Comparison of ENCODE assay signal across 21 cellular contexts in genomic region chr3:170639003-170639402, GRCh38. TPM values are rescaled to one million over a fixed set of nuclear protein-coding genes. Genes with fewer than 3 reads are reported as not detected.
"Had no signal": no experiment of that assay in that cellular context is flagged by ENCODE, and none has a peak within 500 bp of the region (broad histone marks: within the 10 kb centered on the region; RNA-seq: fewer than 3 reads in every experiment).

No MANE protein-coding gene starts in this region.

- H3K4me1 ChIP-seq: foreskin keratinocyte, gastroesophageal sphincter, tibial nerve, upper lobe of left lung had no signal

- H3K4me3 ChIP-seq: gastroesophageal sphincter, heart left ventricle, hepatocyte, lung, pancreas, right lobe of liver, thoracic aorta, tibial nerve, upper lobe of left lung had no signal

- H3K36me3 ChIP-seq: gastroesophageal sphincter, heart left ventricle, pancreas, right lobe of liver, thoracic aorta, tibial nerve, upper lobe of left lung had no signal

- H3K4me2 ChIP-seq: hepatocyte had no signal

- H3K27ac ChIP-seq: foreskin keratinocyte, gastroesophageal sphincter, heart left ventricle, hepatocyte, pancreas, right lobe of liver, thoracic aorta, tibial nerve, upper lobe of left lung had no signal

- DNase-seq: cortex of kidney; effector CD4-positive, alpha-beta T cell; foreskin keratinocyte; heart left ventricle; kidney; natural killer cell; occipital lobe; pancreas; right lobe of liver; small intestine; stimulated activated CD4-positive, alpha-beta T cell treated with anti-CD3 and anti-CD28 coated beads, Interleukin-15, amount 100 ng/mL, for 24 hours; stimulated activated CD4-positive, alpha-beta T cell treated with anti-CD3 and anti-CD28 coated beads, Interleukin-2, amount 100 ng/mL, for 48 hours; stimulated activated naive B cell treated with anti-CD40 and anti-IgM and Interleukin-4, amounts not matched to agents 10 μg/mL and 1 μg/mL and 100 μg/mL, for 72 hours; upper lobe of left lung had no signal

- H2AFZ ChIP-seq: hepatocyte had no signal

- H3K79me2 ChIP-seq: hepatocyte had no signal

- H3K9me3 ChIP-seq: gastroesophageal sphincter, heart left ventricle, pancreas, right lobe of liver, thoracic aorta, tibial nerve, upper lobe of left lung had no signal

- H3K27me3 ChIP-seq: foreskin keratinocyte, gastroesophageal sphincter, heart left ventricle, hepatocyte, pancreas, right lobe of liver, tibial nerve, upper lobe of left lung had no signal

- ATAC-seq: esophagus mucosa; foreskin keratinocyte; gastroesophageal sphincter; heart left ventricle; left lobe of liver; natural killer cell; pancreas; right lobe of liver; stimulated activated naive B cell treated with anti-CD40 and anti-IgM and Interleukin-4, amounts not matched to agents 10 μg/mL and 1 μg/mL and 100 μg/mL, for 72 hours had no signal

RNA-seq across cellular contexts. Expression of gene SLC7A14, which starts 53.1 kb away (rescaled TPM):
- total RNA-seq: esophagus mucosa, kidney, natural killer cell, thoracic aorta had no signal
